9 cellular contexts compared by ENCODE assay signal in the genomic region with DNA sequence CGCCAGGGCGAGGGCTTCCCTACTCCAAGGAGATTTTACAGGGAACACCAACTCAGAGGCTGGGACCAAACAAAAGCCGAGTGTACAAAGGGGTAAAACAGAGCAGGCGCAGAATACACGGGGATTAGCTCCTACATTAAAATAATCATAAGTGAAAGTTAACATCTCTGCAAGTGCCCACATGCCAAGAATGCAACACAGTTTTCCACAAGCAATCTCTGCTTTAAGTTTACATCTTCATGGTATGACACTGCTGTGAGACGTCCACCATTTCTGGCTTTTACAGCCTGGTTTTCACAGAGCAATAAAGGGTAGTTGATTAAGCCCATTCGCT. TPM values are rescaled to one million over a fixed set of nuclear protein-coding genes. Genes with fewer than 3 reads are reported as not detected.
DNase-seq lines count a peak whose midpoint lies in the region; ATAC-seq and TF ChIP-seq lines count a peak whose summit lies in the region.
"Had no signal": no experiment of that assay in that cellular context is flagged by ENCODE, and none has a peak within 500 bp of the region (broad histone marks: within the 10 kb centered on the region; RNA-seq: fewer than 3 reads in every experiment).

No MANE protein-coding gene starts in this region.

- H3K36me3 Mint-ChIP-seq in Caco-2 (ENCODE audit: insufficient read depth, unreplicated experiment) = no peaks in the 10 kb centered on the region
- no peaks in the 10 kb centered on the region for H3K36me3 Mint-ChIP-seq in activated CD8-positive, alpha-beta T cell treated with anti-CD3 and anti-CD28 coated beads for 36 hours (ENCODE audit: low read depth)

- H2AFZ ChIP-seq in parathyroid adenoma = peak overlapping the region; percentile 39

- no peaks in the 10 kb centered on the region for H3K79me2 ChIP-seq in parathyroid adenoma

- peak overlapping the region; percentile 83 for H3K27ac Mint-ChIP-seq in Caco-2 (ENCODE audit: unreplicated experiment)
- no peak overlapping the region for H3K27ac Mint-ChIP-seq in activated CD8-positive, alpha-beta T cell treated with anti-CD3 and anti-CD28 coated beads for 36 hours

- H3K27ac ChIP-seq in Panc1 (ENCODE audit: low read length) = no peak overlapping the region
- no peak overlapping the region for H3K27ac ChIP-seq in parathyroid adenoma
- H3K27ac ChIP-seq in adrenal gland = peak overlapping the region in 2 of 5 donors; percentile 38 to 80

- BruUV-seq in Caco-2 (replicated peaks; lab: Mats Ljungman, UMichigan) = TSS peak; percentile 92
- BruUV-seq in Panc1 (replicated peaks; lab: Mats Ljungman, UMichigan) = no TSS peak

- no peaks in the 10 kb centered on the region; the same call in 1 of the 2 replicates for H3K27me3 ChIP-seq in Caco-2 (replicated peaks; ENCODE audit: control insufficient read depth, insufficient read depth, low read length)
- peaks cover 4% of the 10 kb centered on the region for H3K27me3 ChIP-seq in Panc1 (ENCODE audit: control insufficient read depth, insufficient read depth, low read length)
- H3K27me3 ChIP-seq in parathyroid adenoma (ENCODE audit: control insufficient read depth, insufficient read depth, low read length) = peaks cover 7% of the 10 kb centered on the region
- peaks cover 16% of the 10 kb centered on the region for H3K27me3 ChIP-seq in adrenal gland

- TF ChIP-seq POLR2A in adrenal gland (IDR thresholded peaks at IDR 0.05) = no peak

- peaks cover 19% of the 10 kb centered on the region for H3K4me1 Mint-ChIP-seq in Caco-2 (ENCODE audit: low read depth, unreplicated experiment)
- no peaks in the 10 kb centered on the region for H3K4me1 Mint-ChIP-seq in activated CD8-positive, alpha-beta T cell treated with anti-CD3 and anti-CD28 coated beads for 36 hours (ENCODE audit: low read depth)

- CTCF ChIA-PET in Caco-2 (lab: Charles Lee) (interaction anchor here (0.6 kb wide), 1 partner anchor 233 kb away, joined by 3 read pairs; no protein-coding TSS in a partner anchor), Panc1 (lab: Charles Lee) (no interaction called here)
- CTCF ChIA-PET in activated CD8-positive, alpha-beta T cell treated with anti-CD3 and anti-CD28 coated beads for 36 hours (lab: Charles Lee) = no interaction called here

- no peaks in the 10 kb centered on the region for H3K9me3 ChIP-seq in Caco-2
- no peaks in the 10 kb centered on the region for H3K9me3 ChIP-seq in Panc1 (ENCODE audit: control insufficient read depth, insufficient read depth, low read depth, low read length)
- H3K9me3 ChIP-seq in parathyroid adenoma (ENCODE audit: control insufficient read depth, low read length) = no peaks in the 10 kb centered on the region
- no peaks in the 10 kb centered on the region for H3K9me3 ChIP-seq in adrenal gland (replicated peaks in 1 of 3)

- WGBS in adrenal gland, 4 donors = 8 to 19% (median 13%) methylated on average over 3 to 7 of the region's 7 CpGs

- no peak overlapping the region for H3K9ac ChIP-seq in parathyroid adenoma

- H3K27me3 Mint-ChIP-seq in Caco-2 (ENCODE audit: insufficient read depth, unreplicated experiment) = no peaks in the 10 kb centered on the region
- peaks cover 17% of the 10 kb centered on the region for H3K27me3 Mint-ChIP-seq in activated CD8-positive, alpha-beta T cell treated with anti-CD3 and anti-CD28 coated beads for 36 hours

- intact Hi-C loops in Caco-2 (cut with micrococcal nuclease; ENCODE audit: unreplicated experiment) = loop anchor here (2.0 kb wide), 1 partner anchor 23 kb away; no protein-coding TSS in a partner anchor
- intact Hi-C loops in Panc1 (cut with micrococcal nuclease; ENCODE audit: unreplicated experiment) = no loop called here
- intact Hi-C loops in adrenal gland (cut with DNase I) = no loop called here
- intact Hi-C loops in activated CD8-positive, alpha-beta T cell treated with anti-CD3 and anti-CD28 coated beads for 36 hours (cut with micrococcal nuclease) = no loop called here

- DNase-seq in Caco-2 (no peak), Panc1 (ENCODE audit: low read depth, low spot score) (no peak), fibroblast of pulmonary artery (ENCODE audit: low read depth) (no peak), adrenal gland (no peak)
- no peak for DNase-seq in activated CD8-positive, alpha-beta T cell treated with anti-CD3 and anti-CD28 coated beads for 36 hours
- DNase-seq: activated CD4-positive, alpha-beta T cell treated with anti-CD3 and anti-CD28 coated beads, Interleukin-2, amount 50 U/mL, for 1 hour had no signal

- ATAC-seq in Panc1 (no peak), GM18867 (IDR thresholded peaks at IDR 0.05; ENCODE audit: unreplicated experiment) (no peak), GM21786 (IDR thresholded peaks at IDR 0.05; ENCODE audit: unreplicated experiment) (no peak)
- ATAC-seq in activated CD8-positive, alpha-beta T cell treated with anti-CD3 and anti-CD28 coated beads for 36 hours = no peak

- POLR2A ChIA-PET in Caco-2 (lab: Charles Lee) = no interaction called here
- POLR2A ChIA-PET in Panc1 (lab: Charles Lee) = no interaction called here
- POLR2A ChIA-PET in activated CD8-positive, alpha-beta T cell treated with anti-CD3 and anti-CD28 coated beads for 36 hours (lab: Charles Lee) = no interaction called here

- TF ChIP-seq CTCF in Caco-2 (IDR thresholded peaks at IDR 0.05; ENCODE audit: insufficient read depth in 1 of 2, low read depth in 1 of 2, low read length in 1 of 2, severe bottlenecking in 1 of 2, unreplicated experiment in 1 of 2) (no peak), Panc1 (IDR thresholded peaks at IDR 0.05) (no peak), fibroblast of pulmonary artery (IDR thresholded peaks at IDR 0.05; ENCODE audit: low read length, missing control alignments) (no peak), parathyroid adenoma (IDR thresholded peaks at IDR 0.05) (no peak), adrenal gland (IDR thresholded peaks at IDR 0.05) (no peak)
- no peak for TF ChIP-seq CTCF in activated CD8-positive, alpha-beta T cell treated with anti-CD3 and anti-CD28 coated beads for 36 hours (IDR thresholded peaks at IDR 0.05)

- in situ Hi-C loops in Panc1 (cut with HindIII; ENCODE audit: low pct_unique_long_range_greater_than_20kb, low sequenced_read_pairs) = no loop called here

- H3K9me3 Mint-ChIP-seq in Caco-2 (ENCODE audit: unreplicated experiment) = no peaks in the 10 kb centered on the region
- H3K9me3 Mint-ChIP-seq in activated CD8-positive, alpha-beta T cell treated with anti-CD3 and anti-CD28 coated beads for 36 hours = peaks cover 2% of the 10 kb centered on the region

- H3K4me3 ChIP-seq in Caco-2 (ENCODE audit: low read depth, low read length) = peak overlapping the region; percentile 59
- H3K4me3 ChIP-seq in Panc1 (ENCODE audit: low read depth in 2 of 2, low read length in 2 of 2) = peak overlapping the region; percentile 41 to 61
- H3K4me3 ChIP-seq in fibroblast of pulmonary artery (replicated peaks; ENCODE audit: low read depth, low read length) = peak overlapping the region; percentile 87
- H3K4me3 ChIP-seq in parathyroid adenoma (ENCODE audit: low read depth, low read length) = peak overlapping the region; percentile 53
- peak overlapping the region in 2 of 4 donors; percentile 61 to 67 for H3K4me3 ChIP-seq in adrenal gland

- H3K4me1 ChIP-seq in Caco-2 = peaks cover 5% of the 10 kb centered on the region; the same call in 1 of the 2 replicates
- no peaks in the 10 kb centered on the region; the same call in 1 of the 2 replicates for H3K4me1 ChIP-seq in Panc1 (ENCODE audit: control insufficient read depth, insufficient read depth, low read length)
- H3K4me1 ChIP-seq in parathyroid adenoma = no peaks in the 10 kb centered on the region
- no peaks in the 10 kb centered on the region for H3K4me1 ChIP-seq in adrenal gland (replicated peaks in 1 of 2)

- H3K36me3 ChIP-seq in Caco-2 (ENCODE audit: control insufficient read depth, insufficient read depth, low read length) = no peaks in the 10 kb centered on the region
- no peaks in the 10 kb centered on the region for H3K36me3 ChIP-seq in Panc1 (ENCODE audit: control insufficient read depth, insufficient read depth, low read length)
- H3K36me3 ChIP-seq in parathyroid adenoma (ENCODE audit: control insufficient read depth, insufficient read depth, low read length) = no peaks in the 10 kb centered on the region
- H3K36me3 ChIP-seq in adrenal gland (replicated peaks in 1 of 2) = no peaks in the 10 kb centered on the region

- H3K4me3 Mint-ChIP-seq in Caco-2 (ENCODE audit: unreplicated experiment) = peak overlapping the region; percentile 89
- H3K4me3 Mint-ChIP-seq in activated CD8-positive, alpha-beta T cell treated with anti-CD3 and anti-CD28 coated beads for 36 hours = no peak overlapping the region

- peak overlapping the region; percentile 87 for H3K4me2 ChIP-seq in parathyroid adenoma (ENCODE audit: low read length)

RNA-seq across cellular contexts. Expression of gene VGLL3, which starts 0.5 kb away (rescaled TPM):
- 8.2 and 10.4 TPM in 2 replicates for total RNA-seq in Caco-2 (2022)
- 0.15 TPM for total RNA-seq in Panc1 (2021; ENCODE audit: unreplicated experiment)
- polyA plus RNA-seq in Panc1 (2012; ENCODE audit: insufficient read length) = 0.02 TPM
- total RNA-seq in adrenal gland = 10 to 100 TPM in 1 of 8 donors, 1 to 10 TPM in 7; 2.4 to 20.5 (median 5.5) TPM
- polyA plus RNA-seq in adrenal gland = 1 to 10 TPM; 1.5 to 3.6 (median 1.5) TPM
- total RNA-seq in activated CD8-positive, alpha-beta T cell treated with anti-CD3 and anti-CD28 coated beads for 36 hours = not detected
